35 cellular contexts compared by ENCODE assay signal in genomic region chr2:52178845-52179244, GRCh38.
"Had no signal": no experiment of that assay in that cellular context is flagged by ENCODE, and none has a peak within 500 bp of the region (broad histone marks: within the 10 kb centered on the region; RNA-seq: fewer than 3 reads in every experiment).

No MANE protein-coding gene starts in this region.

- H3K4me1 ChIP-seq: body of pancreas, breast epithelium, esophagus squamous epithelium, heart left ventricle had no signal

- H3K9me3 ChIP-seq: body of pancreas, breast epithelium, esophagus squamous epithelium, heart left ventricle had no signal

- H3K36me3 ChIP-seq: breast epithelium, cardiac muscle cell, esophagus squamous epithelium, heart left ventricle had no signal

- ATAC-seq: activated CD4-positive, alpha-beta T cell treated with anti-CD3 and anti-CD28 coated beads for 36 hours; activated CD8-positive, alpha-beta memory T cell treated with anti-CD3 and anti-CD28 coated beads, Interleukin-2, amount 10 ng/mL, durations not matched to agents 7 days and 5 days; activated CD8-positive, alpha-beta T cell treated with anti-CD3 and anti-CD28 coated beads, Interleukin-2, amount 10 ng/mL, durations not matched to agents 7 days and 5 days; activated naive CD4-positive, alpha-beta T cell treated with anti-CD3 and anti-CD28 coated beads, Interleukin-2, amount 50 U/mL, for 72 hours; body of pancreas; effector memory CD8-positive, alpha-beta T cell; heart left ventricle had no signal

- H3K4me3 Mint-ChIP-seq: activated CD4-positive, alpha-beta memory T cell treated with anti-CD3 and anti-CD28 coated beads for 36 hours; activated CD4-positive, alpha-beta T cell treated with anti-CD3 and anti-CD28 coated beads for 36 hours; activated CD4-positive, alpha-beta T cell treated with anti-CD3 and anti-CD28 coated beads, Interleukin-2, amount 10 ng/mL, durations not matched to agents 24 days and 14 days; activated CD8-positive, alpha-beta memory T cell treated with anti-CD3 and anti-CD28 coated beads, Interleukin-2, amount 10 ng/mL, durations not matched to agents 7 days and 5 days; activated CD8-positive, alpha-beta T cell treated with anti-CD3 and anti-CD28 coated beads, Interleukin-2, amount 10 ng/mL, durations not matched to agents 7 days and 5 days; activated naive CD4-positive, alpha-beta T cell treated with anti-CD3 and anti-CD28 coated beads, Interleukin-2, amount 10 ng/mL, durations not matched to agents 7 days and 5 days; activated naive CD8-positive, alpha-beta T cell treated with anti-CD3 and anti-CD28 coated beads, Interleukin-2, amount 10 ng/mL, durations not matched to agents 7 days and 5 days; activated T-helper 1 cell treated with anti-CD3 and anti-CD28 coated beads, Interleukin-12 subunit alpha, Interleukin-12 subunit beta, Interleukin-2, Interleukin-4 antibody, amounts not matched to agents 30 ng/mL and 10 ng/mL and 1 ng/mL, durations not matched to agents 14 hours and 24 hours and 36 hours; dendritic cell treated with granulocyte-macrophage colony-stimulating factor and Interleukin-4, amounts not matched to agents 40 ng/mL and 50 ng/mL, for 4 days; effector memory CD8-positive, alpha-beta T cell had no signal

- H3K27ac Mint-ChIP-seq: activated CD4-positive, alpha-beta memory T cell treated with anti-CD3 and anti-CD28 coated beads for 36 hours; activated CD4-positive, alpha-beta T cell treated with anti-CD3 and anti-CD28 coated beads for 36 hours; activated CD4-positive, alpha-beta T cell treated with anti-CD3 and anti-CD28 coated beads, Interleukin-2, amount 10 ng/mL, durations not matched to agents 24 days and 14 days; activated CD8-positive, alpha-beta memory T cell treated with anti-CD3 and anti-CD28 coated beads, Interleukin-2, amount 10 ng/mL, durations not matched to agents 7 days and 5 days; activated CD8-positive, alpha-beta T cell treated with anti-CD3 and anti-CD28 coated beads, Interleukin-2, amount 10 ng/mL, durations not matched to agents 7 days and 5 days; activated naive CD4-positive, alpha-beta T cell treated with anti-CD3 and anti-CD28 coated beads, Interleukin-2, amount 10 ng/mL, durations not matched to agents 7 days and 5 days; activated naive CD4-positive, alpha-beta T cell treated with anti-CD3 and anti-CD28 coated beads, Interleukin-2, amount 50 U/mL, for 72 hours; activated naive CD8-positive, alpha-beta T cell treated with anti-CD3 and anti-CD28 coated beads, Interleukin-2, amount 10 ng/mL, durations not matched to agents 7 days and 5 days; activated T-helper 1 cell treated with anti-CD3 and anti-CD28 coated beads, Interleukin-12 subunit alpha, Interleukin-12 subunit beta, Interleukin-2, Interleukin-4 antibody, amounts not matched to agents 30 ng/mL and 10 ng/mL and 1 ng/mL, durations not matched to agents 14 hours and 24 hours and 36 hours; activated T-helper 2 cell treated with anti-CD3 and anti-CD28 coated beads, Interferon-gamma antibody, Interleukin-2, Interleukin-4, amounts not matched to agents 10 μg/mL and 5 μg/mL and 100 μg/mL, durations not matched to agents 14 hours and 24 hours and 36 hours; dendritic cell treated with granulocyte-macrophage colony-stimulating factor and Interleukin-4, amounts not matched to agents 40 ng/mL and 50 ng/mL, for 4 days; effector memory CD8-positive, alpha-beta T cell had no signal

- H3K4me1 Mint-ChIP-seq: activated CD4-positive, alpha-beta T cell treated with anti-CD3 and anti-CD28 coated beads for 36 hours; activated CD4-positive, alpha-beta T cell treated with anti-CD3 and anti-CD28 coated beads, Interleukin-2, amount 10 ng/mL, durations not matched to agents 24 days and 14 days; activated CD8-positive, alpha-beta memory T cell treated with anti-CD3 and anti-CD28 coated beads, Interleukin-2, amount 10 ng/mL, durations not matched to agents 7 days and 5 days; activated naive CD4-positive, alpha-beta T cell treated with anti-CD3 and anti-CD28 coated beads, Interleukin-2, amount 10 ng/mL, durations not matched to agents 7 days and 5 days; activated naive CD8-positive, alpha-beta T cell treated with anti-CD3 and anti-CD28 coated beads, Interleukin-2, amount 10 ng/mL, durations not matched to agents 7 days and 5 days had no signal

- DNase-seq: activated CD4-positive, alpha-beta memory T cell treated with anti-CD3 and anti-CD28 coated beads for 36 hours; activated CD4-positive, alpha-beta T cell treated with anti-CD3 and anti-CD28 coated beads for 36 hours; activated CD4-positive, alpha-beta T cell treated with anti-CD3 and anti-CD28 coated beads, Interleukin-2, amount 10 ng/mL, durations not matched to agents 24 days and 14 days; activated CD4-positive, CD25-positive, alpha-beta regulatory T cell; activated CD4-positive, CD25-positive, alpha-beta regulatory T cell treated with anti-CD3 and anti-CD28 coated beads, Interleukin-2, amount 50 U/mL, for 72 hours; activated CD8-positive, alpha-beta memory T cell treated with anti-CD3 and anti-CD28 coated beads, Interleukin-2, amount 10 ng/mL, durations not matched to agents 7 days and 5 days; activated CD8-positive, alpha-beta memory T cell treated with anti-CD3 and anti-CD28 coated beads, Interleukin-2, amount 50 U/mL, for 4 hours; activated CD8-positive, alpha-beta T cell treated with anti-CD3 and anti-CD28 coated beads, Interleukin-2, amount 10 ng/mL, durations not matched to agents 7 days and 5 days; activated effector memory CD4-positive, alpha-beta T cell treated with anti-CD3 and anti-CD28 coated beads, Interleukin-2, amount 50 U/mL, for 16 hours; activated naive CD4-positive, alpha-beta T cell; activated naive CD4-positive, alpha-beta T cell treated with anti-CD3 and anti-CD28 coated beads, Interleukin-2, amount 10 ng/mL, durations not matched to agents 7 days and 5 days; activated naive CD8-positive, alpha-beta T cell treated with anti-CD3 and anti-CD28 coated beads, Interleukin-2, amount 10 ng/mL, durations not matched to agents 7 days and 5 days; activated T-cell treated with anti-CD3 and anti-CD28 coated beads, Interleukin-2, amount 50 U/mL, for 1 hour; activated T-cell treated with anti-CD3 and anti-CD28 coated beads, Interleukin-2, amount 50 U/mL, for 48 hours; amniotic stem cell; anterior cingulate cortex; body of pancreas; central memory CD4-positive, alpha-beta T cell; cerebellar nuclear complex; dorsolateral prefrontal cortex; effector CD4-positive, alpha-beta T cell; effector memory CD8-positive, alpha-beta T cell; esophagus squamous epithelium; glutamatergic neuron; heart left ventricle; T-helper 1 cell; T-helper 2 cell had no signal

- H3K4me3 ChIP-seq: body of pancreas, breast epithelium, cardiac muscle cell, coronary artery, dorsolateral prefrontal cortex, esophagus squamous epithelium, heart left ventricle had no signal

- H3K36me3 Mint-ChIP-seq: activated CD4-positive, alpha-beta memory T cell treated with anti-CD3 and anti-CD28 coated beads for 36 hours; activated CD8-positive, alpha-beta memory T cell treated with anti-CD3 and anti-CD28 coated beads, Interleukin-2, amount 10 ng/mL, durations not matched to agents 7 days and 5 days; activated naive CD4-positive, alpha-beta T cell treated with anti-CD3 and anti-CD28 coated beads, Interleukin-2, amount 10 ng/mL, durations not matched to agents 7 days and 5 days; activated naive CD4-positive, alpha-beta T cell treated with anti-CD3 and anti-CD28 coated beads, Interleukin-2, amount 50 U/mL, for 72 hours; activated naive CD8-positive, alpha-beta T cell treated with anti-CD3 and anti-CD28 coated beads, Interleukin-2, amount 10 ng/mL, durations not matched to agents 7 days and 5 days had no signal

- H3K27me3 Mint-ChIP-seq: activated CD4-positive, alpha-beta memory T cell treated with anti-CD3 and anti-CD28 coated beads for 36 hours; activated CD4-positive, alpha-beta T cell treated with anti-CD3 and anti-CD28 coated beads for 36 hours; activated CD4-positive, alpha-beta T cell treated with anti-CD3 and anti-CD28 coated beads, Interleukin-2, amount 10 ng/mL, durations not matched to agents 24 days and 14 days; activated CD8-positive, alpha-beta memory T cell treated with anti-CD3 and anti-CD28 coated beads, Interleukin-2, amount 10 ng/mL, durations not matched to agents 7 days and 5 days; activated naive CD4-positive, alpha-beta T cell treated with anti-CD3 and anti-CD28 coated beads, Interleukin-2, amount 10 ng/mL, durations not matched to agents 7 days and 5 days; activated naive CD8-positive, alpha-beta T cell treated with anti-CD3 and anti-CD28 coated beads, Interleukin-2, amount 10 ng/mL, durations not matched to agents 7 days and 5 days; dendritic cell treated with granulocyte-macrophage colony-stimulating factor and Interleukin-4, amounts not matched to agents 40 ng/mL and 50 ng/mL, for 4 days; effector memory CD8-positive, alpha-beta T cell had no signal

- H3K27ac ChIP-seq: body of pancreas, breast epithelium, cardiac muscle cell, coronary artery, dorsolateral prefrontal cortex, epithelial cell of prostate, esophagus squamous epithelium, heart left ventricle had no signal

- H3K27me3 ChIP-seq: body of pancreas, breast epithelium, cardiac muscle cell, dorsolateral prefrontal cortex, esophagus squamous epithelium, heart left ventricle had no signal
